13 cellular contexts compared by ENCODE assay signal in genomic region chr14:37623552-37623951, GRCh38. TPM values are rescaled to one million over a fixed set of nuclear protein-coding genes. Genes with fewer than 3 reads are reported as not detected.
A peak's percentile ranks its signal among the peaks of the same experiment; 100 is the strongest.
DNase-seq lines count a peak whose midpoint lies in the region; ATAC-seq lines count a peak whose summit lies in the region.
"Had no signal": no experiment of that assay in that cellular context is flagged by ENCODE, and none has a peak within 500 bp of the region (broad histone marks: within the 10 kb centered on the region; RNA-seq: fewer than 3 reads in every experiment).

No MANE protein-coding gene starts in this region.

- H3K4me1 Mint-ChIP-seq in natural killer cell treated with Interleukin-12 subunit alpha and Interleukin-12 subunit beta and Interleukin-15 and Interleukin-18, amount 100 ng/mL, for 72 hours (ENCODE audit: low read depth in 2 of 2) = no peaks in the 10 kb centered on the region

- no peak for ATAC-seq in GM21528 (IDR thresholded peaks at IDR 0.05; ENCODE audit: low FRiP score, unreplicated experiment)
- ATAC-seq in natural killer cell treated with Interleukin-12 subunit alpha and Interleukin-12 subunit beta and Interleukin-15 and Interleukin-18, amount 100 ng/mL, for 72 hours = no peak

- no peak overlapping the region for H3K4me3 Mint-ChIP-seq in natural killer cell treated with Interleukin-12 subunit alpha and Interleukin-12 subunit beta and Interleukin-15 and Interleukin-18, amount 100 ng/mL, for 72 hours

- intact Hi-C loops in cardiac septum (cut with DNase I) = no loop called here

- peaks cover 4% of the 10 kb centered on the region for H3K36me3 Mint-ChIP-seq in natural killer cell treated with Interleukin-12 subunit alpha and Interleukin-12 subunit beta and Interleukin-15 and Interleukin-18, amount 100 ng/mL, for 72 hours

- no peaks in the 10 kb centered on the region for H3K9me3 Mint-ChIP-seq in natural killer cell treated with Interleukin-12 subunit alpha and Interleukin-12 subunit beta and Interleukin-15 and Interleukin-18, amount 100 ng/mL, for 72 hours

- H3K27me3 Mint-ChIP-seq in natural killer cell treated with Interleukin-12 subunit alpha and Interleukin-12 subunit beta and Interleukin-15 and Interleukin-18, amount 100 ng/mL, for 72 hours = peaks cover 0 to 5% of the 10 kb centered on the region in 2 donors

- peak; percentile 45 for DNase-seq in GM03348 (ENCODE audit: low spot score)
- DNase-seq in NCI-H2196 treated with DMSO at 0.1 percent for 48 hours (lab: John Stamatoyannopoulos, UW; ENCODE audit: unreplicated experiment) = peak; percentile 36
- DNase-seq in dermis blood vessel endothelial cell = peak; percentile 93
- peak; percentile 50 for DNase-seq in myocyte (ENCODE audit: low read depth)
- no peak for DNase-seq in cardiac septum (ENCODE audit: low spot score)
- DNase-seq in HuH-7 (ENCODE audit: low spot score) = no peak
- no peak for DNase-seq in natural killer cell treated with Interleukin-12 subunit alpha and Interleukin-12 subunit beta and Interleukin-15 and Interleukin-18, amount 100 ng/mL, for 72 hours (ENCODE audit: low spot score)
- DNase-seq: amygdala, Karpas-422, T-helper 2 cell had no signal

- no peak overlapping the region for H3K27ac Mint-ChIP-seq in natural killer cell treated with Interleukin-12 subunit alpha and Interleukin-12 subunit beta and Interleukin-15 and Interleukin-18, amount 100 ng/mL, for 72 hours

RNA-seq across cellular contexts. Expression of gene TTC6, which starts 28.1 kb away (rescaled TPM):
- not detected in 2 replicates for total RNA-seq in dermis blood vessel endothelial cell
- 0.10 TPM in 1 of 2 replicates, not detected in the other for total RNA-seq in myocyte
- not detected for polyA plus RNA-seq in myocyte (2012)
- 0.13 TPM for total RNA-seq in cardiac septum
- not detected for total RNA-seq in natural killer cell treated with Interleukin-12 subunit alpha and Interleukin-12 subunit beta and Interleukin-15 and Interleukin-18, amount 100 ng/mL, for 72 hours
- total RNA-seq: tibial nerve had no signal

RNA-seq across cellular contexts. Expression of gene FOXA1, which starts 28.5 kb away (rescaled TPM):
- total RNA-seq in dermis blood vessel endothelial cell (not detected in 2 replicates), myocyte (1.5 and 2.6 TPM in 2 replicates), cardiac septum (not detected)
- polyA plus RNA-seq in myocyte (2012) = 0.24 TPM
- not detected for total RNA-seq in natural killer cell treated with Interleukin-12 subunit alpha and Interleukin-12 subunit beta and Interleukin-15 and Interleukin-18, amount 100 ng/mL, for 72 hours
- total RNA-seq: frontal cortex, tibial nerve had no signal

Comparison
In these comparisons a context has a peak if more than half of its experiments do, and no peak if none do; other contexts are left out.
1. DNase-seq: peak in GM03348 (single experiment), NCI-H2196 treated with DMSO at 0.1 percent for 48 hours (single experiment), dermis blood vessel endothelial cell (single experiment) and myocyte (single experiment); none in cardiac septum (single experiment), HuH-7 (single experiment) and natural killer cell treated with Interleukin-12 subunit alpha and Interleukin-12 subunit beta and Interleukin-15 and Interleukin-18, amount 100 ng/mL, for 72 hours (single experiment).